Comparison of ENCODE assay signal across 15 cellular contexts in genomic region chr3:111917300-111917699, GRCh38. TPM values are rescaled to one million over a fixed set of nuclear protein-coding genes. Genes with fewer than 3 reads are reported as not detected.
DNase-seq lines count a peak whose midpoint lies in the region; ATAC-seq, FAIRE-seq and TF ChIP-seq lines count a peak whose summit lies in the region.
"Had no signal": no experiment of that assay in that cellular context is flagged by ENCODE, and none has a peak within 500 bp of the region (broad histone marks: within the 10 kb centered on the region; RNA-seq: fewer than 3 reads in every experiment).

No MANE protein-coding gene starts in this region.

- TF ChIP-seq CTCF in A549 (IDR thresholded peaks at IDR 0.05) (no peak), tibial artery (IDR thresholded peaks at IDR 0.05) (no peak), BE2C (IDR thresholded peaks at IDR 0.05; ENCODE audit: low read depth, low read length) (no peak)

- H3K36me3 Mint-ChIP-seq in natural killer cell treated with Interleukin-12 subunit alpha and Interleukin-12 subunit beta and Interleukin-15 and Interleukin-18, amount 100 ng/mL, for 72 hours: peaks cover 15% of the 10 kb centered on the region

- H3K36me3 ChIP-seq in HUES64 (ENCODE audit: insufficient read depth, low read length) (peaks cover 44% of the 10 kb centered on the region; the same call in 1 of the 2 replicates), tibial artery (peaks cover 55 to 74% (median 61%) of the 10 kb centered on the region in 3 donors), BE2C (no peaks in the 10 kb centered on the region)
- H3K36me3 ChIP-seq: uterus had no signal

- WGBS in A549 (ENCODE audit: missing lambda C conversion rate): 20% methylated on average over 1 of the region's 1 CpG
- WGBS in HUES64: 27% methylated on average over 1 of the region's 1 CpG

- H3K27ac Mint-ChIP-seq in natural killer cell treated with Interleukin-12 subunit alpha and Interleukin-12 subunit beta and Interleukin-15 and Interleukin-18, amount 100 ng/mL, for 72 hours: no peak overlapping the region
- H3K27ac Mint-ChIP-seq: activated T-cell treated with anti-CD3 and anti-CD28 coated beads, Interleukin-2, amount 50 U/mL, for 72 hours had no signal

- no peak overlapping the region; the same call in 1 of the 2 replicates for H3K9ac ChIP-seq in HUES64 (ENCODE audit: low read depth, low read length)

- peak overlapping the region; percentile 50 for H3K4me2 ChIP-seq in A549

- peak in 1 of 2 experiments; percentile 47; a peak in 1 of 5 replicates for TF ChIP-seq EP300 in A549 (IDR thresholded peaks at IDR 0.05)

- intact Hi-C loops in tibial artery (cut with DNase I; ENCODE audit: low total_unique reads): loop anchor here (10.0 kb wide), 1 partner anchor 52 kb away; no protein-coding TSS in a partner anchor

- no peak for TF ChIP-seq RAD21 in A549 (conservative IDR thresholded peaks at IDR 0.05 in 1 of 2, IDR thresholded peaks at IDR 0.05 in 1 of 2)

- ATAC-seq in A549 (peak; percentile 65 to 78; a peak in 5 of 6 replicates), HG03025 (IDR thresholded peaks at IDR 0.05; ENCODE audit: low FRiP score, unreplicated experiment) (no peak)
- no peak for ATAC-seq in natural killer cell treated with Interleukin-12 subunit alpha and Interleukin-12 subunit beta and Interleukin-15 and Interleukin-18, amount 100 ng/mL, for 72 hours
- ATAC-seq: activated T-cell treated with anti-CD3 and anti-CD28 coated beads, Interleukin-2, amount 50 U/mL, for 72 hours had no signal

- H3K27me3 ChIP-seq in HUES64 (ENCODE audit: insufficient read depth, low read length) (peaks cover 38% of the 10 kb centered on the region), tibial artery (no peaks in the 10 kb centered on the region), BE2C (no peaks in the 10 kb centered on the region)
- H3K27me3 ChIP-seq: uterus had no signal

- FAIRE-seq in A549 (lab: Jason Lieb, UNC): peak; percentile 89

- POLR2A ChIA-PET in A549 (lab: Yijun Ruan, JAX): interaction anchor here (1.2 to 1.4 kb wide), 2 partner anchors 19 to 62 kb away, joined by 4 to 11 read pairs; partner anchors contain the start of gene ABHD10

- H3K27me3 Mint-ChIP-seq in natural killer cell treated with Interleukin-12 subunit alpha and Interleukin-12 subunit beta and Interleukin-15 and Interleukin-18, amount 100 ng/mL, for 72 hours: no peaks in the 10 kb centered on the region

- H3K9me3 ChIP-seq in A549 (no peaks in the 10 kb centered on the region), HUES64 (ENCODE audit: insufficient read depth, low read depth, low read length) (no peaks in the 10 kb centered on the region), tibial artery (no peaks in the 10 kb centered on the region), BE2C (no peaks in the 10 kb centered on the region)
- H3K9me3 ChIP-seq: uterus had no signal

- CTCF ChIA-PET in A549 (lab: Yijun Ruan, JAX): interaction anchor here (1.1 to 3.3 kb wide), 3 partner anchors 10 to 201 kb away, joined by 3 to 15 read pairs (median 8); no protein-coding TSS in a partner anchor

- H3K4me1 ChIP-seq in A549 (peaks cover 70% of the 10 kb centered on the region), HUES64 (ENCODE audit: insufficient read depth, low read length) (peaks cover 49% of the 10 kb centered on the region), tibial artery (peaks cover 0 to 77% (median 16%) of the 10 kb centered on the region in 4 donors), BE2C (no peaks in the 10 kb centered on the region)

- no peak for TF ChIP-seq POLR2A in A549 (IDR thresholded peaks at IDR 0.05; ENCODE audit: low read length)

- H3K27ac ChIP-seq in A549 (peak overlapping the region; percentile 29 to 44; a peak in 3 of 6 replicates), HUES64 (ENCODE audit: low read depth, low read length) (peak overlapping the region; percentile 56), tibial artery (no peak overlapping the region)
- H3K27ac ChIP-seq: uterus had no signal

- H3K4me3 Mint-ChIP-seq in natural killer cell treated with Interleukin-12 subunit alpha and Interleukin-12 subunit beta and Interleukin-15 and Interleukin-18, amount 100 ng/mL, for 72 hours: no peak overlapping the region
- H3K4me3 Mint-ChIP-seq: activated T-cell treated with anti-CD3 and anti-CD28 coated beads, Interleukin-2, amount 50 U/mL, for 72 hours had no signal

- DNase-seq in A549 (ENCODE audit: low read depth in 1 of 2, low spot score in 1 of 2): peak; percentile 46 to 61
- DNase-seq in astrocyte of the hippocampus (ENCODE audit: low read depth, low spot score): peak; percentile 59
- DNase-seq in iris pigment epithelial cell (ENCODE audit: low read depth): peak; percentile 62
- no peak for DNase-seq in tibial artery
- DNase-seq in natural killer cell treated with Interleukin-12 subunit alpha and Interleukin-12 subunit beta and Interleukin-15 and Interleukin-18, amount 100 ng/mL, for 72 hours (ENCODE audit: low spot score): no peak
- DNase-seq in BE2C: no peak
- DNase-seq: activated CD4-positive, alpha-beta T cell treated with anti-CD3 and anti-CD28 coated beads for 1 hour; activated T-cell treated with anti-CD3 and anti-CD28 coated beads, Interleukin-2, amount 50 U/mL, for 72 hours; anterior cingulate cortex; DND-41; erythroblast; NCI-H446 treated with DMSO at 0.1 percent for 48 hours; uterus had no signal

- peaks cover 0 to 2% of the 10 kb centered on the region in 2 donors for H3K4me1 Mint-ChIP-seq in natural killer cell treated with Interleukin-12 subunit alpha and Interleukin-12 subunit beta and Interleukin-15 and Interleukin-18, amount 100 ng/mL, for 72 hours (ENCODE audit: low read depth in 2 of 2)

- no peaks in the 10 kb centered on the region for H3K9me3 Mint-ChIP-seq in natural killer cell treated with Interleukin-12 subunit alpha and Interleukin-12 subunit beta and Interleukin-15 and Interleukin-18, amount 100 ng/mL, for 72 hours
- H3K9me3 Mint-ChIP-seq: activated T-cell treated with anti-CD3 and anti-CD28 coated beads, Interleukin-2, amount 50 U/mL, for 72 hours had no signal

- H3K4me3 ChIP-seq in A549: no peak overlapping the region
- no peak overlapping the region for H3K4me3 ChIP-seq in HUES64 (ENCODE audit: low read length)
- no peak overlapping the region for H3K4me3 ChIP-seq in tibial artery
- no peak overlapping the region for H3K4me3 ChIP-seq in BE2C (ENCODE audit: low read depth, low read length)
- H3K4me3 ChIP-seq: uterus had no signal

TF ChIP-seq in A549, 52 proteins besides CTCF, POLR2A, EP300 and RAD21:
- TF ChIP-seq REST (IDR thresholded peaks at IDR 0.05) (no peak), RNF2 (IDR thresholded peaks at IDR 0.05; ENCODE audit: borderline replicate concordance, low read depth) (no peak), CEBPB (IDR thresholded peaks at IDR 0.05) (0 out of 4 replicates have a peak, but pooled peaks of 1 of the 2 experiments have one; percentile 31), GATA3 (IDR thresholded peaks at IDR 0.05; ENCODE audit: borderline replicate concordance) (peak; percentile 81; the same call in 1 of the 2 replicates), FOSL2 (IDR thresholded peaks at IDR 0.05) (no peak), FOSL2 (CRISPR knock-in tag; IDR thresholded peaks at IDR 0.05) (peak; percentile 42), MAX (IDR thresholded peaks at IDR 0.05) (0 out of 2 replicates have a peak, but pooled peaks have one; percentile 21)

RNA-seq across cellular contexts. Expression of gene PHLDB2, which starts 58.2 kb away (rescaled TPM):
- polyA plus RNA-seq in A549 (2011; rRNA removed): 39.5 and 49.4 TPM in 2 replicates
- 6.7 and 8.0 TPM in 2 replicates for polyA plus RNA-seq in A549 (2012; cell fraction: cytosol; rRNA removed)
- polyA plus RNA-seq in A549 (2012; cell fraction: nucleus; rRNA removed): 18.3 and 28.7 TPM in 2 replicates
- polyA plus RNA-seq in A549 (2017; fragmentation: RNase III; extraction: RNeasy Plus Mini Kit Qiagen cat#74134 plus additional on column Dnase treatment): 50.6 to 59.7 TPM (median 56.5 TPM) in 3 replicates
- polyA minus RNA-seq in A549 (2011; rRNA and poly(A)+ RNA removed): 71.1 and 91.9 TPM in 2 replicates
- polyA plus RNA-seq in HUES64 (2013, experiment 1 of 2): 37.0 TPM
- polyA plus RNA-seq in HUES64 (2013, experiment 2 of 2): 40.3 TPM
- 10 to 100 TPM; 12.2 to 13.6 TPM for total RNA-seq in natural killer cell treated with Interleukin-12 subunit alpha and Interleukin-12 subunit beta and Interleukin-15 and Interleukin-18, amount 100 ng/mL, for 72 hours
- not detected for polyA plus RNA-seq in BE2C (2012; ENCODE audit: insufficient read depth, insufficient read length, low read depth)

Comparison
In these comparisons a context has a peak if more than half of its experiments do, and no peak if none do; other contexts are left out.
1. ATAC-seq: peak in A549 (2 of 2); none in natural killer cell treated with Interleukin-12 subunit alpha and Interleukin-12 subunit beta and Interleukin-15 and Interleukin-18, amount 100 ng/mL, for 72 hours (0 of 2) and HG03025 (single experiment).
2. DNase-seq: peak in A549 (2 of 2), astrocyte of the hippocampus (single experiment) and iris pigment epithelial cell (single experiment); none in tibial artery (0 of 2), natural killer cell treated with Interleukin-12 subunit alpha and Interleukin-12 subunit beta and Interleukin-15 and Interleukin-18, amount 100 ng/mL, for 72 hours (single experiment) and BE2C (single experiment).
3. H3K27ac ChIP-seq: peak in A549 (2 of 2) and HUES64 (single experiment); none in tibial artery (0 of 2).